9 cellular contexts compared by ENCODE assay signal in genomic region chr1:13751458-13751871, GRCh38. TPM values are rescaled to one million over a fixed set of nuclear protein-coding genes. Genes with fewer than 3 reads are reported as not detected.
DNase-seq lines count a peak whose midpoint lies in the region; ATAC-seq and TF ChIP-seq lines count a peak whose summit lies in the region.
"Had no signal": no experiment of that assay in that cellular context is flagged by ENCODE, and none has a peak within 500 bp of the region (broad histone marks: within the 10 kb centered on the region; RNA-seq: fewer than 3 reads in every experiment).

No MANE protein-coding gene starts in this region.

- H3K9me3 ChIP-seq in HEK293 (ENCODE audit: control insufficient read depth, insufficient read depth, low read depth, low read length) (no peaks in the 10 kb centered on the region), stomach (no peaks in the 10 kb centered on the region)
- H3K9me3 ChIP-seq: ascending aorta had no signal

- peaks cover 45% of the 10 kb centered on the region for H3K36me3 Mint-ChIP-seq in activated CD8-positive, alpha-beta T cell treated with anti-CD3 and anti-CD28 coated beads for 36 hours (ENCODE audit: low read depth)
- H3K36me3 Mint-ChIP-seq in nephron (ENCODE audit: low read depth) = peaks cover 9% of the 10 kb centered on the region

- peak overlapping the region; percentile 94 for H3K4me3 ChIP-seq in GM06990 (replicated peaks; ENCODE audit: low read depth, low read length)
- H3K4me3 ChIP-seq in HEK293 (ENCODE audit: low read depth, low read length) = peak overlapping the region; percentile 7; the same call in 1 of the 2 replicates
- peak overlapping the region in 1 of 4 donors; percentile 62 for H3K4me3 ChIP-seq in stomach
- H3K4me3 ChIP-seq in brain microvascular endothelial cell (ENCODE audit: low read depth, low read length) = no peak overlapping the region

- CTCF ChIA-PET in HEK293 (lab: Yijun Ruan, JAX) = interaction anchor here (0.6 to 0.9 kb wide), 4 partner anchors 9 to 199 kb away, joined by 3 to 4 read pairs (median 3); no protein-coding TSS in a partner anchor
- CTCF ChIA-PET in activated CD8-positive, alpha-beta T cell treated with anti-CD3 and anti-CD28 coated beads for 36 hours (lab: Charles Lee) = interaction anchor here (1.3 kb wide), 1 partner anchor 9 kb away, joined by 4 read pairs; no protein-coding TSS in a partner anchor

- H3K27ac ChIP-seq in HEK293 (ENCODE audit: extremely low read depth, low read depth, low read length) = no peak overlapping the region
- no peak overlapping the region for H3K27ac ChIP-seq in stomach
- H3K27ac ChIP-seq in brain microvascular endothelial cell = no peak overlapping the region
- H3K27ac ChIP-seq: ascending aorta had no signal

- POLR2A ChIA-PET in HEK293 (lab: Yijun Ruan, JAX) = interaction anchor here (0.7 kb wide), 1 partner anchor 425 kb away, joined by 4 read pairs; no protein-coding TSS in a partner anchor
- POLR2A ChIA-PET in activated CD8-positive, alpha-beta T cell treated with anti-CD3 and anti-CD28 coated beads for 36 hours (lab: Charles Lee) = interaction anchor here (0.8 to 2.1 kb wide), 4 partner anchors 9 to 51 kb away, joined by 3 to 9 read pairs (median 4); partner anchors contain the start of gene PRDM2

- peaks cover 53% of the 10 kb centered on the region for H3K4me1 Mint-ChIP-seq in activated CD8-positive, alpha-beta T cell treated with anti-CD3 and anti-CD28 coated beads for 36 hours (ENCODE audit: low read depth)
- H3K4me1 Mint-ChIP-seq in nephron = peaks cover 70% of the 10 kb centered on the region

- intact Hi-C loops in activated CD8-positive, alpha-beta T cell treated with anti-CD3 and anti-CD28 coated beads for 36 hours (cut with micrococcal nuclease) = loop anchor here (5.0 to 10.0 kb wide), 2 partner anchors 41 to 47 kb away; partner anchors contain the start of gene PRDM2
- intact Hi-C loops in stomach (cut with DNase I; ENCODE audit: low total_unique reads) = no loop called here

- no peak for TF ChIP-seq POLR2A in stomach (IDR thresholded peaks at IDR 0.05)

- TF ChIP-seq EP300 in stomach (IDR thresholded peaks at IDR 0.05) = no peak

- WGBS in stomach, 5 donors = 42 to 52% (median 49%) methylated on average over 5 of the region's 5 CpGs

- no peak for TF ChIP-seq CTCF in GM06990 (IDR thresholded peaks at IDR 0.05; ENCODE audit: insufficient read depth, low read length, poor library complexity, severe bottlenecking)
- TF ChIP-seq CTCF in HEK293 (tag by site-specific recombination; IDR thresholded peaks at IDR 0.05) = no peak
- no peak for TF ChIP-seq CTCF in activated CD8-positive, alpha-beta T cell treated with anti-CD3 and anti-CD28 coated beads for 36 hours (IDR thresholded peaks at IDR 0.05)
- TF ChIP-seq CTCF in nephron (IDR thresholded peaks at IDR 0.05; ENCODE audit: unreplicated experiment in 3 of 3) = no peak
- no peak for TF ChIP-seq CTCF in stomach (IDR thresholded peaks at IDR 0.05)
- no peak for TF ChIP-seq CTCF in brain microvascular endothelial cell (IDR thresholded peaks at IDR 0.05; ENCODE audit: low read depth, low read length, missing control alignments)

- no peak for ATAC-seq in activated CD8-positive, alpha-beta T cell treated with anti-CD3 and anti-CD28 coated beads for 36 hours

- H3K9me3 Mint-ChIP-seq in activated CD8-positive, alpha-beta T cell treated with anti-CD3 and anti-CD28 coated beads for 36 hours = no peaks in the 10 kb centered on the region
- H3K9me3 Mint-ChIP-seq in nephron = no peaks in the 10 kb centered on the region

- DNase-seq in GM06990 (ENCODE audit: extremely low read depth, insufficient read length) = peak; percentile 30
- no peak for DNase-seq in activated CD8-positive, alpha-beta T cell treated with anti-CD3 and anti-CD28 coated beads for 36 hours
- DNase-seq in kidney glomerular epithelial cell (lab: John Stamatoyannopoulos, UW) = no peak
- DNase-seq in NCI-H2196 (lab: John Stamatoyannopoulos, UW; ENCODE audit: unreplicated experiment) = no peak
- DNase-seq in stomach = no peak
- no peak for DNase-seq in brain microvascular endothelial cell

- in situ Hi-C loops in brain microvascular endothelial cell (cut with HindIII; ENCODE audit: low pct_ligation_motif_present, low sequenced_read_pairs) = no loop called here

- peak overlapping the region; percentile 51 for H3K4me3 Mint-ChIP-seq in activated CD8-positive, alpha-beta T cell treated with anti-CD3 and anti-CD28 coated beads for 36 hours
- peak overlapping the region; percentile 58 to 95 (median 62) for H3K4me3 Mint-ChIP-seq in nephron

- H3K27me3 Mint-ChIP-seq in activated CD8-positive, alpha-beta T cell treated with anti-CD3 and anti-CD28 coated beads for 36 hours = no peaks in the 10 kb centered on the region
- no peaks in the 10 kb centered on the region for H3K27me3 Mint-ChIP-seq in nephron (ENCODE audit: low read depth)

- H3K27ac Mint-ChIP-seq in activated CD8-positive, alpha-beta T cell treated with anti-CD3 and anti-CD28 coated beads for 36 hours = no peak overlapping the region
- peak overlapping the region in 2 of 3 experiments; percentile 33 to 73 for H3K27ac Mint-ChIP-seq in nephron

- H3K36me3 ChIP-seq in GM06990 (ENCODE audit: control insufficient read depth, insufficient read depth, low read length) = peaks cover 6% of the 10 kb centered on the region
- H3K36me3 ChIP-seq in HEK293 (ENCODE audit: control insufficient read depth in 2 of 2, insufficient read depth in 1 of 2, low read length in 2 of 2) = peaks cover 0 to 22% of the 10 kb centered on the region in 2 experiments; a peak in 1 of 3 replicates
- peaks cover 0 to 6% (median 0%) of the 10 kb centered on the region in 4 donors for H3K36me3 ChIP-seq in stomach
- H3K36me3 ChIP-seq in brain microvascular endothelial cell (replicated peaks) = no peaks in the 10 kb centered on the region
- H3K36me3 ChIP-seq: ascending aorta had no signal

- H3K4me1 ChIP-seq in HEK293 (ENCODE audit: control insufficient read depth, insufficient read depth, low read length) (peaks cover 12% of the 10 kb centered on the region), stomach (peaks cover 20 to 73% (median 57%) of the 10 kb centered on the region in 4 donors)

- H3K27me3 ChIP-seq in GM06990 (replicated peaks; ENCODE audit: control insufficient read depth, insufficient read depth, low read length) = no peaks in the 10 kb centered on the region
- no peaks in the 10 kb centered on the region for H3K27me3 ChIP-seq in stomach
- no peaks in the 10 kb centered on the region for H3K27me3 ChIP-seq in brain microvascular endothelial cell (replicated peaks)
- H3K27me3 ChIP-seq: ascending aorta had no signal

TF ChIP-seq in HEK293, 187 proteins besides CTCF, POLR2A, EP300 and RAD21 (continues in another document):
- TF ChIP-seq ZBTB8A (tag by site-specific recombination; IDR thresholded peaks at IDR 0.05) (no peak), ZNF214 (tag by site-specific recombination; IDR thresholded peaks at IDR 0.05; ENCODE audit: borderline replicate concordance) (no peak), ZNF133 (tag by site-specific recombination; IDR thresholded peaks at IDR 0.05) (no peak), ZNF560 (tag by site-specific recombination; IDR thresholded peaks at IDR 0.05; ENCODE audit: borderline replicate concordance) (no peak), ZSCAN5A (tag by site-specific recombination; IDR thresholded peaks at IDR 0.05) (no peak), ZNF488 (tag by site-specific recombination; IDR thresholded peaks at IDR 0.05) (no peak), ZNF280C (tag by site-specific recombination; IDR thresholded peaks at IDR 0.05) (no peak), SP2 (tag by site-specific recombination; IDR thresholded peaks at IDR 0.05) (no peak)

RNA-seq across cellular contexts. Expression of gene PRDM2, which starts 51.5 kb away (rescaled TPM):
- 10 to 100 TPM; 41.2 to 43.6 TPM for total RNA-seq in activated CD8-positive, alpha-beta T cell treated with anti-CD3 and anti-CD28 coated beads for 36 hours
- total RNA-seq in stomach = 10 to 100 TPM; 11.6 to 77.7 (median 38.5) TPM
- polyA plus RNA-seq in stomach = 10 to 100 TPM; 10.1 to 13.3 (median 12.7) TPM
